In genomic region chr22:47296405-47297260, GRCh38 we compare ENCODE assay signal across 16 cellular contexts.
DNase-seq lines count a peak whose midpoint lies in the region; ATAC-seq and TF ChIP-seq lines count a peak whose summit lies in the region.
"Had no signal": no experiment of that assay in that cellular context is flagged by ENCODE, and none has a peak within 500 bp of the region (broad histone marks: within the 10 kb centered on the region; RNA-seq: fewer than 3 reads in every experiment).

No MANE protein-coding gene starts in this region.

- BruUV-seq in Calu3 (replicated peaks; lab: Mats Ljungman, UMichigan) = no TSS peak

- no peaks in the 10 kb centered on the region for H3K79me2 ChIP-seq in GM23248 (ENCODE audit: insufficient read depth)

- intact Hi-C loops in activated CD8-positive, alpha-beta T cell treated with anti-CD3 and anti-CD28 coated beads for 36 hours (cut with micrococcal nuclease) = no loop called here
- intact Hi-C loops in stomach (cut with DNase I; ENCODE audit: low total_unique reads) (no loop called here), Calu3 (cut with micrococcal nuclease; ENCODE audit: unreplicated experiment) (no loop called here), left colon (cut with DNase I, micrococcal nuclease) (no loop called here)
- intact Hi-C loops in activated CD4-positive, alpha-beta memory T cell treated with anti-CD3 and anti-CD28 coated beads for 36 hours (cut with micrococcal nuclease) = no loop called here

- H3K4me1 ChIP-seq in GM23248 (ENCODE audit: insufficient read depth) (no peaks in the 10 kb centered on the region), RWPE2 (ENCODE audit: insufficient read depth, poor library complexity, severe bottlenecking) (no peaks in the 10 kb centered on the region), stomach (peaks cover 4 to 17% (median 8%) of the 10 kb centered on the region in 4 donors)
- H3K4me1 ChIP-seq: BLaER1 treated with 17β-estradiol and CSF1 and Interleukin-3, amounts not matched to agents 10 nM and 100 nM had no signal

- in situ Hi-C loops in GM23248 (cut with MboI) = no loop called here

- H3K27ac ChIP-seq in GM23248 (no peak overlapping the region), RWPE2 (ENCODE audit: poor library complexity, severe bottlenecking) (no peak overlapping the region), stomach (no peak overlapping the region)
- H3K27ac ChIP-seq: A549; BLaER1 treated with 17β-estradiol and CSF1 and Interleukin-3, amounts not matched to agents 10 nM and 100 nM; KMS-11 had no signal

- no peak overlapping the region for H3K4me3 Mint-ChIP-seq in activated CD8-positive, alpha-beta T cell treated with anti-CD3 and anti-CD28 coated beads for 36 hours
- no peak overlapping the region for H3K4me3 Mint-ChIP-seq in activated CD8-positive, alpha-beta T cell treated with anti-CD3 and anti-CD28 coated beads, Interleukin-2, amount 10 ng/mL, durations not matched to agents 7 days and 5 days
- no peak overlapping the region for H3K4me3 Mint-ChIP-seq in activated CD4-positive, alpha-beta memory T cell treated with anti-CD3 and anti-CD28 coated beads for 36 hours
- no peak overlapping the region for H3K4me3 Mint-ChIP-seq in Calu3 (ENCODE audit: low read depth, unreplicated experiment)

- TF ChIP-seq CTCF in activated CD8-positive, alpha-beta T cell treated with anti-CD3 and anti-CD28 coated beads for 36 hours (IDR thresholded peaks at IDR 0.05) = no peak
- no peak for TF ChIP-seq CTCF in RWPE2 (IDR thresholded peaks at IDR 0.05; ENCODE audit: poor library complexity, severe bottlenecking)
- no peak for TF ChIP-seq CTCF in stomach (IDR thresholded peaks at IDR 0.05)
- no peak for TF ChIP-seq CTCF in Calu3 (IDR thresholded peaks at IDR 0.05; ENCODE audit: unreplicated experiment)

- CTCF ChIA-PET in activated CD8-positive, alpha-beta T cell treated with anti-CD3 and anti-CD28 coated beads for 36 hours (lab: Charles Lee) = no interaction called here
- CTCF ChIA-PET in activated CD8-positive, alpha-beta T cell treated with anti-CD3 and anti-CD28 coated beads, Interleukin-2, amount 10 ng/mL, durations not matched to agents 7 days and 5 days (lab: Charles Lee) = no interaction called here
- CTCF ChIA-PET in activated CD4-positive, alpha-beta memory T cell treated with anti-CD3 and anti-CD28 coated beads for 36 hours (lab: Charles Lee) = no interaction called here
- CTCF ChIA-PET in Calu3 (lab: Charles Lee) = no interaction called here

- no peak overlapping the region for H3K4me2 ChIP-seq in GM23248 (ENCODE audit: unreplicated experiment)
- H3K4me2 ChIP-seq: A549; BLaER1 treated with 17β-estradiol and CSF1 and Interleukin-3, amounts not matched to agents 10 nM and 100 nM; KMS-11 had no signal

- no peaks in the 10 kb centered on the region; the same call in 1 of the 2 replicates for H3K27me3 ChIP-seq in GM23248 (replicated peaks; ENCODE audit: insufficient read depth)
- H3K27me3 ChIP-seq in RWPE2 (ENCODE audit: insufficient read depth, poor library complexity, severe bottlenecking) = no peaks in the 10 kb centered on the region
- H3K27me3 ChIP-seq in stomach = peaks cover 0 to 40% (median 0%) of the 10 kb centered on the region in 3 donors
- H3K27me3 ChIP-seq: BLaER1 treated with 17β-estradiol and CSF1 and Interleukin-3, amounts not matched to agents 10 nM and 100 nM had no signal

- ATAC-seq in activated CD8-positive, alpha-beta T cell treated with anti-CD3 and anti-CD28 coated beads for 36 hours = no peak
- no peak for ATAC-seq in activated CD8-positive, alpha-beta T cell treated with anti-CD3 and anti-CD28 coated beads, Interleukin-2, amount 10 ng/mL, durations not matched to agents 7 days and 5 days
- ATAC-seq in RWPE2 (ENCODE audit: low read depth) (0 out of 3 replicates have a peak, but pooled peaks have one; percentile 38), left colon (no peak)
- ATAC-seq: A549 had no signal

- no peak for TF ChIP-seq POLR2A in stomach (IDR thresholded peaks at IDR 0.05)

- no peaks in the 10 kb centered on the region for H3K9me2 ChIP-seq in GM23248 (ENCODE audit: insufficient read depth)

- H3K9me3 ChIP-seq in GM23248 (ENCODE audit: low read depth) = no peaks in the 10 kb centered on the region
- no peaks in the 10 kb centered on the region for H3K9me3 ChIP-seq in RWPE2 (ENCODE audit: severe bottlenecking)
- no peaks in the 10 kb centered on the region for H3K9me3 ChIP-seq in stomach
- H3K9me3 ChIP-seq: A549; BLaER1 treated with 17β-estradiol and CSF1 and Interleukin-3, amounts not matched to agents 10 nM and 100 nM had no signal

- H3K36me3 Mint-ChIP-seq in activated CD8-positive, alpha-beta T cell treated with anti-CD3 and anti-CD28 coated beads for 36 hours (ENCODE audit: low read depth) = no peaks in the 10 kb centered on the region
- H3K36me3 Mint-ChIP-seq in activated CD8-positive, alpha-beta T cell treated with anti-CD3 and anti-CD28 coated beads, Interleukin-2, amount 10 ng/mL, durations not matched to agents 7 days and 5 days (ENCODE audit: low read depth) = no peaks in the 10 kb centered on the region
- no peaks in the 10 kb centered on the region for H3K36me3 Mint-ChIP-seq in activated CD4-positive, alpha-beta memory T cell treated with anti-CD3 and anti-CD28 coated beads for 36 hours
- H3K36me3 Mint-ChIP-seq in Calu3 (ENCODE audit: insufficient read depth, unreplicated experiment) = no peaks in the 10 kb centered on the region

- peak; percentile 18 for DNase-seq in activated CD8-positive, alpha-beta T cell treated with anti-CD3 and anti-CD28 coated beads for 36 hours
- no peak for DNase-seq in activated CD8-positive, alpha-beta T cell treated with anti-CD3 and anti-CD28 coated beads, Interleukin-2, amount 10 ng/mL, durations not matched to agents 7 days and 5 days
- DNase-seq in GM23248 = peak; percentile 27
- no peak for DNase-seq in RWPE2 (ENCODE audit: low spot score)
- DNase-seq in stomach = peak; percentile 17
- DNase-seq in activated CD4-positive, alpha-beta memory T cell treated with anti-CD3 and anti-CD28 coated beads for 36 hours = no peak
- DNase-seq in Calu3 = no peak
- DNase-seq in left colon = no peak
- DNase-seq: DMS153, HCEC 1CT, NCI-H1092 treated with DMSO at 0.1 percent for 48 hours, NCI-H2081 treated with DMSO at 0.1 percent for 48 hours, NCI-H510A had no signal

- H3K27me3 Mint-ChIP-seq in activated CD8-positive, alpha-beta T cell treated with anti-CD3 and anti-CD28 coated beads for 36 hours = no peaks in the 10 kb centered on the region
- no peaks in the 10 kb centered on the region for H3K27me3 Mint-ChIP-seq in activated CD8-positive, alpha-beta T cell treated with anti-CD3 and anti-CD28 coated beads, Interleukin-2, amount 10 ng/mL, durations not matched to agents 7 days and 5 days (ENCODE audit: low read depth)
- H3K27me3 Mint-ChIP-seq in activated CD4-positive, alpha-beta memory T cell treated with anti-CD3 and anti-CD28 coated beads for 36 hours = peaks cover 4% of the 10 kb centered on the region
- peaks cover 51% of the 10 kb centered on the region for H3K27me3 Mint-ChIP-seq in Calu3 (ENCODE audit: unreplicated experiment)

- no peaks in the 10 kb centered on the region for H3K4me1 Mint-ChIP-seq in activated CD8-positive, alpha-beta T cell treated with anti-CD3 and anti-CD28 coated beads for 36 hours (ENCODE audit: low read depth)
- H3K4me1 Mint-ChIP-seq in activated CD8-positive, alpha-beta T cell treated with anti-CD3 and anti-CD28 coated beads, Interleukin-2, amount 10 ng/mL, durations not matched to agents 7 days and 5 days (ENCODE audit: low read depth) = no peaks in the 10 kb centered on the region
- no peaks in the 10 kb centered on the region for H3K4me1 Mint-ChIP-seq in activated CD4-positive, alpha-beta memory T cell treated with anti-CD3 and anti-CD28 coated beads for 36 hours (ENCODE audit: low read depth)
- H3K4me1 Mint-ChIP-seq in Calu3 (ENCODE audit: low read depth, unreplicated experiment) = peaks cover 17% of the 10 kb centered on the region

- no peak for TF ChIP-seq EP300 in stomach (IDR thresholded peaks at IDR 0.05)

- POLR2A ChIA-PET in activated CD8-positive, alpha-beta T cell treated with anti-CD3 and anti-CD28 coated beads for 36 hours (lab: Charles Lee) = no interaction called here
- POLR2A ChIA-PET in activated CD8-positive, alpha-beta T cell treated with anti-CD3 and anti-CD28 coated beads, Interleukin-2, amount 10 ng/mL, durations not matched to agents 7 days and 5 days (lab: Charles Lee) = no interaction called here
- POLR2A ChIA-PET in activated CD4-positive, alpha-beta memory T cell treated with anti-CD3 and anti-CD28 coated beads for 36 hours (lab: Charles Lee) = no interaction called here

- H3K9me3 Mint-ChIP-seq in activated CD8-positive, alpha-beta T cell treated with anti-CD3 and anti-CD28 coated beads for 36 hours = no peaks in the 10 kb centered on the region
- H3K9me3 Mint-ChIP-seq in activated CD8-positive, alpha-beta T cell treated with anti-CD3 and anti-CD28 coated beads, Interleukin-2, amount 10 ng/mL, durations not matched to agents 7 days and 5 days (ENCODE audit: insufficient read depth) = no peaks in the 10 kb centered on the region
- no peaks in the 10 kb centered on the region for H3K9me3 Mint-ChIP-seq in activated CD4-positive, alpha-beta memory T cell treated with anti-CD3 and anti-CD28 coated beads for 36 hours
- H3K9me3 Mint-ChIP-seq in Calu3 (ENCODE audit: low read depth, unreplicated experiment) = no peaks in the 10 kb centered on the region

- H3K36me3 ChIP-seq in GM23248 (ENCODE audit: low read depth) (no peaks in the 10 kb centered on the region), RWPE2 (ENCODE audit: low read depth) (no peaks in the 10 kb centered on the region), stomach (no peaks in the 10 kb centered on the region)
- H3K36me3 ChIP-seq: BLaER1 treated with 17β-estradiol and CSF1 and Interleukin-3, amounts not matched to agents 10 nM and 100 nM had no signal

- H2AFZ ChIP-seq in GM23248 = no peak overlapping the region

- no peaks in the 10 kb centered on the region for H4K20me1 ChIP-seq in GM23248 (ENCODE audit: insufficient read depth)
- H4K20me1 ChIP-seq: BLaER1 treated with 17β-estradiol and CSF1 and Interleukin-3, amounts not matched to agents 10 nM and 100 nM had no signal

- H3K9ac ChIP-seq in GM23248 = no peak overlapping the region
- H3K9ac ChIP-seq: BLaER1 treated with 17β-estradiol and CSF1 and Interleukin-3, amounts not matched to agents 10 nM and 100 nM; KMS-11 had no signal

- no peak overlapping the region for H3K27ac Mint-ChIP-seq in activated CD8-positive, alpha-beta T cell treated with anti-CD3 and anti-CD28 coated beads for 36 hours
- no peak overlapping the region for H3K27ac Mint-ChIP-seq in activated CD8-positive, alpha-beta T cell treated with anti-CD3 and anti-CD28 coated beads, Interleukin-2, amount 10 ng/mL, durations not matched to agents 7 days and 5 days
- no peak overlapping the region for H3K27ac Mint-ChIP-seq in activated CD4-positive, alpha-beta memory T cell treated with anti-CD3 and anti-CD28 coated beads for 36 hours
- no peak overlapping the region for H3K27ac Mint-ChIP-seq in Calu3 (ENCODE audit: unreplicated experiment)

- H3F3A ChIP-seq in GM23248 (ENCODE audit: insufficient read depth) = no peaks in the 10 kb centered on the region

- H3K4me3 ChIP-seq in GM23248 = no peak overlapping the region
- no peak overlapping the region for H3K4me3 ChIP-seq in RWPE2 (ENCODE audit: severe bottlenecking)
- no peak overlapping the region for H3K4me3 ChIP-seq in stomach
- H3K4me3 ChIP-seq: A549; BLaER1 treated with 17β-estradiol and CSF1 and Interleukin-3, amounts not matched to agents 10 nM and 100 nM had no signal

- 33 to 34% methylated on average over 24 to 25 of the region's 25 CpGs for WGBS in GM23248 (ENCODE audit: low coverage in 1 of 2, low lambda C conversion rate in 2 of 2, missing lambda C conversion rate in 2 of 2), 2 experiments
- WGBS in stomach, 5 donors = 59 to 73% (median 68%) methylated on average over 24 to 25 of the region's 25 CpGs

Comparison
In these comparisons a context has a peak if more than half of its experiments do, and no peak if none do; other contexts are left out.
1. DNase-seq: peak in activated CD8-positive, alpha-beta T cell treated with anti-CD3 and anti-CD28 coated beads for 36 hours (single experiment), GM23248 (single experiment) and stomach (single experiment); none in activated CD8-positive, alpha-beta T cell treated with anti-CD3 and anti-CD28 coated beads, Interleukin-2, amount 10 ng/mL, durations not matched to agents 7 days and 5 days (single experiment), RWPE2 (single experiment), activated CD4-positive, alpha-beta memory T cell treated with anti-CD3 and anti-CD28 coated beads for 36 hours (single experiment), Calu3 (single experiment) and left colon (0 of 2).